16 cellular contexts compared by ENCODE assay signal in genomic region chr3:45042162-45042561, GRCh38.
"Had no signal": no experiment of that assay in that cellular context is flagged by ENCODE, and none has a peak within 500 bp of the region (broad histone marks: within the 10 kb centered on the region; RNA-seq: fewer than 3 reads in every experiment).

No MANE protein-coding gene starts in this region.

- H3K36me3 Mint-ChIP-seq: neural progenitor cell had no signal

- H3K4me3 ChIP-seq: adrenal gland, colonic mucosa, gastroesophageal sphincter, left lung, neural progenitor cell, stomach, uterus had no signal

- H3K36me3 ChIP-seq: adrenal gland, colonic mucosa, gastroesophageal sphincter, left lung, neural progenitor cell, stomach, uterus had no signal

- H2AFZ ChIP-seq: neural progenitor cell, parathyroid adenoma had no signal

- H3K9me3 Mint-ChIP-seq: neural progenitor cell had no signal

- ATAC-seq: gastroesophageal sphincter, left lung had no signal

- H3K4me2 ChIP-seq: neural progenitor cell had no signal

- H3K9me3 ChIP-seq: adrenal gland, colonic mucosa, gastroesophageal sphincter, left lung, stomach, uterus had no signal

- H3K4me1 ChIP-seq: colonic mucosa, neural progenitor cell, parathyroid adenoma, uterus had no signal

- H3K27ac Mint-ChIP-seq: neural progenitor cell had no signal

- DNase-seq: activated CD4-positive, CD25-positive, alpha-beta regulatory T cell treated with anti-CD3 and anti-CD28 coated beads, Interleukin-2, amount 50 U/mL, for 72 hours; activated naive CD4-positive, alpha-beta T cell treated with anti-CD3 and anti-CD28 coated beads, Interleukin-2, amount 50 U/mL, for 16 hours; activated T-cell treated with anti-CD3 and anti-CD28 coated beads for 4 hours; adrenal gland; caudate nucleus; colonic mucosa; effector CD8-positive, alpha-beta T cell; islet precursor cell; left lung; stimulated activated CD4-positive, alpha-beta T cell treated with anti-CD3 and anti-CD28 coated beads, Interleukin-2, amount 100 ng/mL, for 48 hours; stomach; T-helper 9 cell; uterus had no signal

- H3K79me2 ChIP-seq: parathyroid adenoma had no signal

- H3K27ac ChIP-seq: adrenal gland, colonic mucosa, gastroesophageal sphincter, left lung, neural progenitor cell, parathyroid adenoma had no signal

- H3K4me3 Mint-ChIP-seq: neural progenitor cell had no signal

- H3K27me3 ChIP-seq: adrenal gland, colonic mucosa, gastroesophageal sphincter, left lung, stomach, uterus had no signal
